20 cellular contexts compared by ENCODE assay signal in genomic region chr3:194370753-194371152, GRCh38. TPM values are rescaled to one million over a fixed set of nuclear protein-coding genes. Genes with fewer than 3 reads are reported as not detected.
A peak's percentile ranks its signal among the peaks of the same experiment; 100 is the strongest.
DNase-seq lines count a peak whose midpoint lies in the region; TF ChIP-seq lines count a peak whose summit lies in the region.
"Had no signal": no experiment of that assay in that cellular context is flagged by ENCODE, and none has a peak within 500 bp of the region (broad histone marks: within the 10 kb centered on the region; RNA-seq: fewer than 3 reads in every experiment).

No MANE protein-coding gene starts in this region.

- peaks cover 28% of the 10 kb centered on the region for H3K4me1 Mint-ChIP-seq in endodermal cell
- H3K4me1 Mint-ChIP-seq: CD8-positive, alpha-beta memory T cell had no signal

- no peak overlapping the region for H2BK120ac ChIP-seq in trophoblast cell (ENCODE audit: insufficient read depth, low read length, poor library complexity)

- H3K9me3 Mint-ChIP-seq in endodermal cell = no peaks in the 10 kb centered on the region
- H3K9me3 Mint-ChIP-seq: CD8-positive, alpha-beta memory T cell had no signal

- DNase-seq in NCI-H1417 (lab: John Stamatoyannopoulos, UW) (peak in 2 of 3 experiments; percentile 62 to 75), NCI-H1417 treated with DMSO at 0.1 percent for 48 hours (lab: John Stamatoyannopoulos, UW) (no peak), RPMI7951 (ENCODE audit: low read depth) (peak; percentile 75), endodermal cell (peak; percentile 54), trophoblast cell (peak; percentile 14 to 50), pons (ENCODE audit: low spot score) (no peak)
- no peak for DNase-seq in activated CD4-positive, alpha-beta T cell treated with anti-CD3 and anti-CD28 coated beads, Interleukin-2, amount 50 U/mL, for 4 hours
- no peak for DNase-seq in activated CD4-positive, alpha-beta T cell treated with anti-CD3 and anti-CD28 coated beads for 1 hour
- DNase-seq: BE2C; CD8-positive, alpha-beta memory T cell; DMS79 treated with DMSO at 0.1 percent for 48 hours; GM23248; KBM-7; NCI-H1048; NCI-H1694; NCI-H2227 treated with DMSO at 0.1 percent for 48 hours; NCI-H524 had no signal

- H3K9ac ChIP-seq in endodermal cell (ENCODE audit: extremely low read depth, low read length, poor library complexity, severe bottlenecking) = no peak overlapping the region
- H3K9ac ChIP-seq in trophoblast cell (ENCODE audit: low read length) = no peak overlapping the region
- H3K9ac ChIP-seq: GM23248 had no signal

- H3K4me1 ChIP-seq in endodermal cell (ENCODE audit: control insufficient read depth, insufficient read depth, low read length) (peaks cover 11% of the 10 kb centered on the region), trophoblast cell (ENCODE audit: control insufficient read depth in 1 of 2, insufficient read depth in 2 of 2, low read length in 2 of 2) (peaks cover 0 to 3% of the 10 kb centered on the region in 2 experiments)
- H3K4me1 ChIP-seq: BE2C had no signal

- H3K23ac ChIP-seq in trophoblast cell (ENCODE audit: low read length) = no peak overlapping the region

- H3K27ac ChIP-seq in endodermal cell (ENCODE audit: low read depth, low read length) = no peak overlapping the region
- H3K27ac ChIP-seq in trophoblast cell (ENCODE audit: low read depth, low read length) = no peak overlapping the region
- H3K27ac ChIP-seq: 22Rv1, GM23248 had no signal

- H3K14ac ChIP-seq in trophoblast cell (ENCODE audit: low read length) = no peak overlapping the region

- H3K27me3 ChIP-seq in endodermal cell (ENCODE audit: control insufficient read depth, insufficient read depth, low read length, poor library complexity, severe bottlenecking) = peaks cover 19% of the 10 kb centered on the region
- H3K27me3 ChIP-seq in trophoblast cell (ENCODE audit: insufficient read depth, low read length) = no peaks in the 10 kb centered on the region
- H3K27me3 ChIP-seq: BE2C had no signal

- no peak overlapping the region for H3K4me3 Mint-ChIP-seq in endodermal cell
- H3K4me3 Mint-ChIP-seq: CD8-positive, alpha-beta memory T cell had no signal

- H3K4ac ChIP-seq in trophoblast cell (ENCODE audit: low read depth, low read length) = no peak overlapping the region

- no peak overlapping the region for H3K18ac ChIP-seq in trophoblast cell (ENCODE audit: low read length)

- H4K12ac ChIP-seq in trophoblast cell (ENCODE audit: low read depth, low read length) = no peak overlapping the region

- no peak overlapping the region for H4K8ac ChIP-seq in trophoblast cell (ENCODE audit: low read depth, low read length)

- H2BK12ac ChIP-seq in trophoblast cell (ENCODE audit: low read length) = no peak overlapping the region

- H3K4me3 ChIP-seq in endodermal cell (ENCODE audit: low read length) (no peak overlapping the region), trophoblast cell (ENCODE audit: low read depth, low read length) (no peak overlapping the region)
- H3K4me3 ChIP-seq: GM23248 had no signal

- no peaks in the 10 kb centered on the region for H3K36me3 Mint-ChIP-seq in endodermal cell (ENCODE audit: low read depth)
- H3K36me3 Mint-ChIP-seq: CD8-positive, alpha-beta memory T cell had no signal

- no peaks in the 10 kb centered on the region for H3K79me1 ChIP-seq in trophoblast cell (ENCODE audit: low read length)

- H2BK5ac ChIP-seq in trophoblast cell (ENCODE audit: low read depth, low read length, poor library complexity) = no peak overlapping the region

- no peak overlapping the region for H3K4me2 ChIP-seq in trophoblast cell (ENCODE audit: low read length)

- H3K36me3 ChIP-seq in endodermal cell (ENCODE audit: control insufficient read depth, insufficient read depth, low read length) = no peaks in the 10 kb centered on the region
- no peaks in the 10 kb centered on the region for H3K36me3 ChIP-seq in trophoblast cell (ENCODE audit: control insufficient read depth in 1 of 2, insufficient read depth in 2 of 2, low read length in 2 of 2)
- H3K36me3 ChIP-seq: BE2C had no signal

- no peaks in the 10 kb centered on the region for H3K79me2 ChIP-seq in trophoblast cell (ENCODE audit: control insufficient read depth, insufficient read depth, low read length, poor library complexity)

- no peak for TF ChIP-seq CTCF in endodermal cell (conservative IDR thresholded peaks at IDR 0.05)

- no peak overlapping the region for H2AK5ac ChIP-seq in trophoblast cell (ENCODE audit: low read length)

- H3K27ac Mint-ChIP-seq in endodermal cell = no peak overlapping the region
- H3K27ac Mint-ChIP-seq: CD8-positive, alpha-beta memory T cell had no signal

- H3K9me3 ChIP-seq in endodermal cell (ENCODE audit: control insufficient read depth, low read length) (no peaks in the 10 kb centered on the region), trophoblast cell (ENCODE audit: insufficient read depth, low read depth, low read length) (no peaks in the 10 kb centered on the region)
- H3K9me3 ChIP-seq: BE2C had no signal

- 85 to 86% methylated on average over 6 to 9 of the region's 10 CpGs for WGBS in endodermal cell (ENCODE audit: insufficient coverage in 1 of 2, insufficient read length in 1 of 2), 2 experiments
- WGBS in trophoblast cell (ENCODE audit: extremely low coverage, insufficient coverage, insufficient read length) = 100% methylated on average over 3 of the region's 10 CpGs

- H4K91ac ChIP-seq in trophoblast cell (ENCODE audit: low read depth, low read length) = no peak overlapping the region

- no peak overlapping the region for H2AFZ ChIP-seq in trophoblast cell (ENCODE audit: insufficient read depth, low read length, poor library complexity)
- H2AFZ ChIP-seq: GM23248 had no signal

- H3K27me3 Mint-ChIP-seq in endodermal cell (ENCODE audit: insufficient read depth) = peaks cover 22% of the 10 kb centered on the region

RNA-seq across cellular contexts. Expression of gene LRRC15, which starts 1.2 kb away (rescaled TPM):
- total RNA-seq in RPMI7951 (2014; rRNA removed; shearing (Covaris generic)) = 93.4 and 95.0 TPM in 2 replicates
- under 1 TPM in 1 of 2 donors, not detected in 1; 0.11 TPM for total RNA-seq in endodermal cell
- polyA plus RNA-seq in endodermal cell (2013, experiment 1 of 2) = 0.07 TPM
- 0.25 TPM for polyA plus RNA-seq in endodermal cell (2013, experiment 2 of 2)
- 2.4 and 2.6 TPM in 2 replicates for polyA plus RNA-seq in trophoblast cell (2013)
- total RNA-seq: CD8-positive, alpha-beta memory T cell had no signal
- polyA plus RNA-seq: CD8-positive, alpha-beta memory T cell had no signal

RNA-seq across cellular contexts. Expression of gene CPN2, which starts 19.6 kb away (rescaled TPM):
- 0.10 TPM in 1 of 2 replicates, not detected in the other for total RNA-seq in RPMI7951 (2014; rRNA removed; shearing (Covaris generic))
- under 1 TPM in 1 of 2 donors, not detected in 1; 0.22 TPM for total RNA-seq in endodermal cell
- polyA plus RNA-seq in endodermal cell (2013, experiment 1 of 2) = 0.11 TPM
- not detected for polyA plus RNA-seq in endodermal cell (2013, experiment 2 of 2)
- polyA plus RNA-seq in trophoblast cell (2013) = 0.01 TPM in 2 replicates
- total RNA-seq: CD8-positive, alpha-beta memory T cell; G401; GM23248 had no signal
- polyA plus RNA-seq: CD8-positive, alpha-beta memory T cell; GM23248 had no signal

RNA-seq across cellular contexts. Expression of gene GP5, which starts 28.3 kb away (rescaled TPM):
- total RNA-seq in RPMI7951 (2014; rRNA removed; shearing (Covaris generic)) = not detected in 2 replicates
- under 1 TPM; 0.09 to 0.13 TPM for total RNA-seq in endodermal cell
- polyA plus RNA-seq in endodermal cell (2013, experiment 1 of 2) = 0.07 TPM
- polyA plus RNA-seq in endodermal cell (2013, experiment 2 of 2) = 0.08 TPM
- 0.01 TPM in 1 of 2 replicates, not detected in the other for polyA plus RNA-seq in trophoblast cell (2013)
- total RNA-seq: G401, Right ventricle myocardium inferior had no signal
- polyA plus RNA-seq: GM23248 had no signal

Comparison
In these comparisons a context has a peak if more than half of its experiments do, and no peak if none do; other contexts are left out.
1. DNase-seq: peak in NCI-H1417 (2 of 3), RPMI7951 (single experiment), endodermal cell (single experiment) and trophoblast cell (2 of 2); none in NCI-H1417 treated with DMSO at 0.1 percent for 48 hours (single experiment), activated CD4-positive, alpha-beta T cell treated with anti-CD3 and anti-CD28 coated beads, Interleukin-2, amount 50 U/mL, for 4 hours (0 of 2), pons (single experiment) and activated CD4-positive, alpha-beta T cell treated with anti-CD3 and anti-CD28 coated beads for 1 hour (single experiment).
2. RNA of gene LRRC15, which starts 1.2 kb away (total RNA-seq): 93.4 to 95.0 TPM in RPMI7951; 0.11 TPM in endodermal cell; every median in the first group is over 10 times any median in the second.